In genomic region chr14:101823081-101823480, GRCh38 we compare ENCODE assay signal across 11 cellular contexts.
DNase-seq lines count a peak whose midpoint lies in the region; ATAC-seq and TF ChIP-seq lines count a peak whose summit lies in the region.
"Had no signal": no experiment of that assay in that cellular context is flagged by ENCODE, and none has a peak within 500 bp of the region (broad histone marks: within the 10 kb centered on the region; RNA-seq: fewer than 3 reads in every experiment).

No MANE protein-coding gene starts in this region.

- H3K27me3 ChIP-seq in breast epithelium (no peaks in the 10 kb centered on the region), mammary epithelial cell (ENCODE audit: insufficient read depth, low read length) (no peaks in the 10 kb centered on the region), lung (ENCODE audit: control insufficient read depth, insufficient read depth) (no peaks in the 10 kb centered on the region), upper lobe of left lung (no peaks in the 10 kb centered on the region)
- H3K27me3 ChIP-seq: pancreas had no signal

- no peaks in the 10 kb centered on the region for H3K27me3 Mint-ChIP-seq in activated naive CD8-positive, alpha-beta T cell treated with anti-CD3 and anti-CD28 coated beads for 36 hours

- TF ChIP-seq POLR2A in breast epithelium (IDR thresholded peaks at IDR 0.05) (no peak), upper lobe of left lung (IDR thresholded peaks at IDR 0.05) (no peak)

- no peak for TF ChIP-seq EP300 in upper lobe of left lung (IDR thresholded peaks at IDR 0.05)

- H3K9me3 Mint-ChIP-seq in activated naive CD8-positive, alpha-beta T cell treated with anti-CD3 and anti-CD28 coated beads for 36 hours, result peaks cover 5% of the 10 kb centered on the region

- no peaks in the 10 kb centered on the region for H3K4me1 ChIP-seq in breast epithelium
- no peaks in the 10 kb centered on the region for H3K4me1 ChIP-seq in mammary epithelial cell (ENCODE audit: insufficient read depth, low read length)
- H3K4me1 ChIP-seq in lung (ENCODE audit: control insufficient read depth in 2 of 2, insufficient read depth in 2 of 2, low read length in 2 of 2), result peaks cover 4 to 23% of the 10 kb centered on the region in 2 donors
- peaks cover 35 to 49% (median 40%) of the 10 kb centered on the region in 4 donors for H3K4me1 ChIP-seq in upper lobe of left lung

- CTCF ChIA-PET in mammary epithelial cell (lab: Charles Lee; ENCODE audit: low non-redundant PET), result interaction anchor here (0.6 kb wide), 1 partner anchor 39 kb away, joined by 4 read pairs; no protein-coding TSS in a partner anchor

- in situ Hi-C loops in mammary epithelial cell (cut with MboI; ENCODE audit: low sequenced_read_pairs in 2 of 2), result no loop called here

- no peak overlapping the region for H2AFZ ChIP-seq in mammary epithelial cell (ENCODE audit: low read depth, low read length)

- H3K27ac ChIP-seq in breast epithelium (peak overlapping the region; percentile 79 to 84), mammary epithelial cell (ENCODE audit: insufficient read depth, low read depth, low read length) (no peak overlapping the region), lung (ENCODE audit: low read depth in 1 of 2, low read length in 1 of 2) (peak overlapping the region; percentile 69 to 76), upper lobe of left lung (peak overlapping the region; percentile 86 to 92 (median 88))
- H3K27ac ChIP-seq: C4-2B had no signal

- no peaks in the 10 kb centered on the region for H4K20me1 ChIP-seq in mammary epithelial cell (ENCODE audit: insufficient read depth, low read length)

- dilution Hi-C loops in mammary epithelial cell (cut with HindIII; ENCODE audit: low sequenced_read_pairs), result no loop called here

- WGBS in mammary epithelial cell (ENCODE audit: low coverage, missing lambda C conversion rate), result 90% methylated on average over 9 of the region's 9 CpGs
- WGBS in lung, 2 donors, result 26 to 64% methylated on average over 9 of the region's 9 CpGs
- whole genome bisulfite sequencing in upper lobe of left lung, 2 donors, result 26 to 44% methylated on average over 9 of the region's 9 CpGs

- H3K4me2 ChIP-seq in mammary epithelial cell (ENCODE audit: insufficient read depth, low read depth, low read length), result no peak overlapping the region

- BruUV-seq in mammary epithelial cell (replicated peaks; lab: Mats Ljungman, UMichigan), result no TSS peak

- H3K27ac Mint-ChIP-seq in activated naive CD8-positive, alpha-beta T cell treated with anti-CD3 and anti-CD28 coated beads for 36 hours, result peak overlapping the region; percentile 96

- H3K9ac ChIP-seq in mammary epithelial cell (ENCODE audit: insufficient read depth, low read length), result no peak overlapping the region

- TF ChIP-seq CTCF in breast epithelium (IDR thresholded peaks at IDR 0.05) (no peak), mammary epithelial cell (conservative IDR thresholded peaks at IDR 0.05 in 1 of 2, IDR thresholded peaks at IDR 0.05 in 1 of 2; ENCODE audit: extremely low read depth in 1 of 2, insufficient read depth in 1 of 2, low read depth in 1 of 2, low read length in 2 of 2) (no peak), lung (IDR thresholded peaks at IDR 0.05; ENCODE audit: control extremely low read depth, extremely low read depth) (no peak), upper lobe of left lung (IDR thresholded peaks at IDR 0.05) (no peak)

- no peak for ATAC-seq in lung (ENCODE audit: insufficient read depth, low FRiP score)
- ATAC-seq in upper lobe of left lung (ENCODE audit: low FRiP score in 2 of 2), result no peak
- ATAC-seq in HG02938 (IDR thresholded peaks at IDR 0.05; ENCODE audit: unreplicated experiment), result no peak
- ATAC-seq in HG03565 (IDR thresholded peaks at IDR 0.05; ENCODE audit: unreplicated experiment), result no peak

- H3K36me3 Mint-ChIP-seq in activated naive CD8-positive, alpha-beta T cell treated with anti-CD3 and anti-CD28 coated beads for 36 hours, result peaks cover 57% of the 10 kb centered on the region

- intact Hi-C loops in breast epithelium (cut with DNase I; ENCODE audit: low total_unique reads), result no loop called here
- intact Hi-C loops in mammary epithelial cell (cut with micrococcal nuclease), result no loop called here

- H3K9me3 ChIP-seq in breast epithelium, result no peaks in the 10 kb centered on the region
- no peaks in the 10 kb centered on the region for H3K9me3 ChIP-seq in mammary epithelial cell (replicated peaks; ENCODE audit: insufficient read depth, low read length)
- H3K9me3 ChIP-seq in lung (ENCODE audit: control insufficient read depth in 2 of 2, insufficient read depth in 1 of 2, low read length in 1 of 2), result no peaks in the 10 kb centered on the region
- H3K9me3 ChIP-seq in upper lobe of left lung, result no peaks in the 10 kb centered on the region
- H3K9me3 ChIP-seq: pancreas had no signal

- H3K79me2 ChIP-seq in mammary epithelial cell (ENCODE audit: insufficient read depth, low read length), result peaks cover 97% of the 10 kb centered on the region

- peak overlapping the region; percentile 5 to 43 (median 21) for H3K4me3 ChIP-seq in breast epithelium
- no peak overlapping the region for H3K4me3 ChIP-seq in mammary epithelial cell (replicated peaks in 1 of 3; ENCODE audit: insufficient read depth in 1 of 3, low read depth in 2 of 3, low read length in 3 of 3)
- no peak overlapping the region for H3K4me3 ChIP-seq in lung
- H3K4me3 ChIP-seq in upper lobe of left lung, result peak overlapping the region in 2 of 4 donors; percentile 22 to 30
- H3K4me3 ChIP-seq: pancreas had no signal

- peak overlapping the region; percentile 86 for H3K4me3 Mint-ChIP-seq in activated naive CD8-positive, alpha-beta T cell treated with anti-CD3 and anti-CD28 coated beads for 36 hours

- H3K36me3 ChIP-seq in breast epithelium, result no peaks in the 10 kb centered on the region
- H3K36me3 ChIP-seq in mammary epithelial cell (ENCODE audit: insufficient read depth, low read length), result peaks cover 2% of the 10 kb centered on the region
- peaks cover 0 to 3% of the 10 kb centered on the region in 2 donors for H3K36me3 ChIP-seq in lung (ENCODE audit: control insufficient read depth in 2 of 2, insufficient read depth in 2 of 2, low read length in 2 of 2)
- H3K36me3 ChIP-seq in upper lobe of left lung, result peaks cover 0 to 9% (median 2%) of the 10 kb centered on the region in 4 donors
- H3K36me3 ChIP-seq: pancreas had no signal

- DNase-seq in breast epithelium (ENCODE audit: low spot score in 2 of 2) (no peak), mammary epithelial cell (no peak), lung (ENCODE audit: low spot score) (no peak), upper lobe of left lung (no peak), T1000 (lab: John Stamatoyannopoulos, UW) (no peak)
- no peak for DNase-seq in activated naive CD8-positive, alpha-beta T cell treated with anti-CD3 and anti-CD28 coated beads for 36 hours
- DNase-seq: Kasumi-1, pancreas had no signal

- H3K4me1 Mint-ChIP-seq in activated naive CD8-positive, alpha-beta T cell treated with anti-CD3 and anti-CD28 coated beads for 36 hours, result peaks cover 88% of the 10 kb centered on the region

Comparison
In these comparisons a context has a peak if more than half of its experiments do, and no peak if none do; other contexts are left out.
1. H3K4me3 ChIP-seq: peak in breast epithelium (3 of 3); none in mammary epithelial cell (0 of 3) and lung (single experiment).